In genomic region chr1:43414634-43415223, GRCh38 we compare ENCODE assay signal across 8 cellular contexts. TPM values are rescaled to one million over a fixed set of nuclear protein-coding genes. Genes with fewer than 3 reads are reported as not detected.
DNase-seq lines count a peak whose midpoint lies in the region; ATAC-seq and TF ChIP-seq lines count a peak whose summit lies in the region.

No MANE protein-coding gene starts in this region.

- intact Hi-C loops in left ventricle myocardium superior (cut with micrococcal nuclease) = loop anchor here (10.0 kb wide), 1 partner anchor 190 kb away; no protein-coding TSS in a partner anchor

- no peaks in the 10 kb centered on the region for H3K27me3 ChIP-seq in MM.1S (replicated peaks; ENCODE audit: insufficient read depth, low read length)
- H3K27me3 ChIP-seq in smooth muscle cell (ENCODE audit: low read depth) = no peaks in the 10 kb centered on the region

- H3K4me2 ChIP-seq in MM.1S (ENCODE audit: low read depth, low read length) (no peak overlapping the region), smooth muscle cell (no peak overlapping the region)

- H3K9me3 ChIP-seq in MM.1S (replicated peaks; ENCODE audit: insufficient read depth, low read length) = no peaks in the 10 kb centered on the region
- H3K9me3 ChIP-seq in smooth muscle cell (replicated peaks; ENCODE audit: low read depth) = no peaks in the 10 kb centered on the region

- peak; percentile 53 for TF ChIP-seq CTCF in MM.1S (IDR thresholded peaks at IDR 0.05; ENCODE audit: low read length)
- peak; percentile 60 for TF ChIP-seq CTCF in smooth muscle cell (IDR thresholded peaks at IDR 0.05; ENCODE audit: borderline replicate concordance, insufficient read depth, poor library complexity, severe bottlenecking)

- H4K20me1 ChIP-seq in MM.1S (ENCODE audit: insufficient read depth, low read length) (no peaks in the 10 kb centered on the region), smooth muscle cell (ENCODE audit: low read depth) (no peaks in the 10 kb centered on the region)

- ATAC-seq in left ventricle myocardium superior (peak; percentile 84), HG02884 (IDR thresholded peaks at IDR 0.05; ENCODE audit: unreplicated experiment) (no peak)

- H2AFZ ChIP-seq in MM.1S (ENCODE audit: low read length) (no peak overlapping the region), smooth muscle cell (ENCODE audit: low read depth) (no peak overlapping the region)

- no peaks in the 10 kb centered on the region for H3F3A ChIP-seq in MM.1S (ENCODE audit: insufficient read depth, low read length)
- no peaks in the 10 kb centered on the region for H3F3A ChIP-seq in smooth muscle cell (ENCODE audit: low read depth)

- no peaks in the 10 kb centered on the region for H3K36me3 ChIP-seq in MM.1S (replicated peaks; ENCODE audit: insufficient read depth, low read length)
- H3K36me3 ChIP-seq in smooth muscle cell (ENCODE audit: low read depth) = peaks cover 14% of the 10 kb centered on the region

- H3K27ac ChIP-seq in MM.1S (ENCODE audit: low read length) (no peak overlapping the region), smooth muscle cell (ENCODE audit: low read depth) (no peak overlapping the region)

- no peaks in the 10 kb centered on the region for H3K4me1 ChIP-seq in MM.1S (ENCODE audit: low read length)
- H3K4me1 ChIP-seq in smooth muscle cell (ENCODE audit: low read depth) = no peaks in the 10 kb centered on the region

- H3K9me2 ChIP-seq in MM.1S (replicated peaks; ENCODE audit: insufficient read depth, low read length) = no peaks in the 10 kb centered on the region

- DNase-seq in DMS53 (lab: John Stamatoyannopoulos, UW) (peak; percentile 75), MM.1S (peak; percentile 43), SKM-1 treated with dmso at 0.1 percent for 144 hours (lab: John Stamatoyannopoulos, UW; ENCODE audit: unreplicated experiment) (peak; percentile 58), left ventricle myocardium superior (peak; percentile 44), smooth muscle cell (lab: John Stamatoyannopoulos, UW; ENCODE audit: unreplicated experiment) (no peak), amniotic stem cell (lab: John Stamatoyannopoulos, UW) (no peak)
- DNase-seq in activated naive CD4-positive, alpha-beta T cell treated with anti-CD3 and anti-CD28 coated beads, Interleukin-2, amount 50 U/mL, for 16 hours = peak; percentile 66

- H3K4me3 ChIP-seq in MM.1S (ENCODE audit: low read length) (no peak overlapping the region), smooth muscle cell (no peak overlapping the region)

- no peak overlapping the region for H3K9ac ChIP-seq in MM.1S (ENCODE audit: low read length)
- no peak overlapping the region for H3K9ac ChIP-seq in smooth muscle cell (ENCODE audit: low read depth)

- H3K79me2 ChIP-seq in MM.1S (ENCODE audit: low read length) = no peaks in the 10 kb centered on the region
- no peaks in the 10 kb centered on the region for H3K79me2 ChIP-seq in smooth muscle cell (ENCODE audit: low read depth)

- WGBS in smooth muscle cell (ENCODE audit: low lambda C conversion rate) = 87% methylated on average over 5 of the region's 5 CpGs

RNA-seq across cellular contexts. Expression of gene SZT2, which starts 25.0 kb away (rescaled TPM):
- 27.0 TPM for total RNA-seq in left ventricle myocardium superior
- total RNA-seq in smooth muscle cell = 12.3 and 20.8 TPM in 2 replicates
- 9.0 and 13.6 TPM in 2 replicates for polyA plus RNA-seq in smooth muscle cell

RNA-seq across cellular contexts. Expression of gene MED8, which starts 25.1 kb away (rescaled TPM):
- total RNA-seq in left ventricle myocardium superior (16.0 TPM), smooth muscle cell (61.4 and 75.2 TPM in 2 replicates)
- 76.3 and 77.4 TPM in 2 replicates for polyA plus RNA-seq in smooth muscle cell

RNA-seq across cellular contexts. Expression of gene HYI, which starts 39.0 kb away (rescaled TPM):
- total RNA-seq in left ventricle myocardium superior = 23.4 TPM
- total RNA-seq in smooth muscle cell = 13.8 and 19.8 TPM in 2 replicates
- polyA plus RNA-seq in smooth muscle cell = 15.4 and 19.5 TPM in 2 replicates

RNA-seq across cellular contexts. Expression of gene ELOVL1, which starts 46.9 kb away (rescaled TPM):
- total RNA-seq in left ventricle myocardium superior (30.2 TPM), smooth muscle cell (57.0 and 109 TPM in 2 replicates)
- 101 and 104 TPM in 2 replicates for polyA plus RNA-seq in smooth muscle cell

RNA-seq across cellular contexts. Expression of gene CDC20, which starts 55.9 kb away (rescaled TPM):
- total RNA-seq in left ventricle myocardium superior (1.3 TPM), smooth muscle cell (7.8 and 17.4 TPM in 2 replicates)
- 17.2 and 18.7 TPM in 2 replicates for polyA plus RNA-seq in smooth muscle cell

Comparison
In these comparisons a context has a peak if more than half of its experiments do, and no peak if none do; other contexts are left out.
1. DNase-seq: peak in DMS53 (single experiment), MM.1S (single experiment), SKM-1 treated with dmso at 0.1 percent for 144 hours (single experiment), activated naive CD4-positive, alpha-beta T cell treated with anti-CD3 and anti-CD28 coated beads, Interleukin-2, amount 50 U/mL, for 16 hours (single experiment) and left ventricle myocardium superior (single experiment); none in smooth muscle cell (single experiment) and amniotic stem cell (single experiment).